Comparison of ENCODE assay signal across 22 cellular contexts in genomic region chr1:175511496-175511895, GRCh38.
A peak's percentile ranks its signal among the peaks of the same experiment; 100 is the strongest.
DNase-seq lines count a peak whose midpoint lies in the region; ATAC-seq lines count a peak whose summit lies in the region.
"Had no signal": no experiment of that assay in that cellular context is flagged by ENCODE, and none has a peak within 500 bp of the region (broad histone marks: within the 10 kb centered on the region; RNA-seq: fewer than 3 reads in every experiment).

No MANE protein-coding gene starts in this region.

- H3K4me1 Mint-ChIP-seq in memory B cell: peaks cover 23% of the 10 kb centered on the region
- no peaks in the 10 kb centered on the region for H3K4me1 Mint-ChIP-seq in activated CD4-positive, alpha-beta memory T cell treated with anti-CD3 and anti-CD28 coated beads for 36 hours (ENCODE audit: low read depth)
- H3K4me1 Mint-ChIP-seq: H9, mesothelial cell of epicardium had no signal

- ATAC-seq in HG03432 (IDR thresholded peaks at IDR 0.05; ENCODE audit: unreplicated experiment): peak; percentile 43
- ATAC-seq in memory B cell (ENCODE audit: low read depth): peak; percentile 60
- no peak for ATAC-seq in Right ventricle myocardium inferior
- ATAC-seq in HG03521 (IDR thresholded peaks at IDR 0.05; ENCODE audit: unreplicated experiment): no peak
- ATAC-seq: A549; esophagus mucosa; natural killer cell treated with Interleukin-12 subunit alpha and Interleukin-12 subunit beta and Interleukin-15 and Interleukin-18, amount 100 ng/mL, for 72 hours had no signal

- H3K4me3 Mint-ChIP-seq in memory B cell: no peak overlapping the region
- no peak overlapping the region for H3K4me3 Mint-ChIP-seq in activated CD4-positive, alpha-beta memory T cell treated with anti-CD3 and anti-CD28 coated beads for 36 hours
- H3K4me3 Mint-ChIP-seq: H9; mesothelial cell of epicardium; natural killer cell treated with Interleukin-12 subunit alpha and Interleukin-12 subunit beta and Interleukin-15 and Interleukin-18, amount 100 ng/mL, for 72 hours; T-helper 1 cell treated with Interleukin-12 subunit alpha and Interleukin-12 subunit beta and Interleukin-4 antibody, amounts not matched to agents 30 μg/mL and 1 μg/mL, for 36 hours had no signal

- CTCF ChIA-PET in activated CD4-positive, alpha-beta memory T cell treated with anti-CD3 and anti-CD28 coated beads for 36 hours (lab: Charles Lee): no interaction called here

- DNase-seq in Daoy (ENCODE audit: low read depth) (peak; percentile 38), SKM-1 (lab: John Stamatoyannopoulos, UW; ENCODE audit: unreplicated experiment) (peak; percentile 53), memory B cell (ENCODE audit: low spot score in 2 of 2) (no peak), Right ventricle myocardium inferior (ENCODE audit: missing footprints) (no peak), NCI-H1105 treated with DMSO at 0.1 percent for 48 hours (lab: John Stamatoyannopoulos, UW) (no peak)
- DNase-seq in activated CD4-positive, alpha-beta memory T cell treated with anti-CD3 and anti-CD28 coated beads for 36 hours: no peak
- DNase-seq: activated CD4-positive, alpha-beta T cell treated with anti-CD3 and anti-CD28 coated beads, Interleukin-2, amount 50 U/mL, for 1 hour; activated CD8-positive, alpha-beta memory T cell treated with anti-CD3 and anti-CD28 coated beads, Interleukin-2, amount 50 U/mL, for 48 hours; activated gamma-delta T cell treated with Interleukin-2 at 50 U/mL for 16 hours; Calu3; H9; NCI-H1694 treated with DMSO at 0.1 percent for 48 hours; NCI-H69; SHP77 treated with DMSO at 0.1 percent for 48 hours; sigmoid colon had no signal

- intact Hi-C loops in Right ventricle myocardium inferior (cut with DNase I): no loop called here
- intact Hi-C loops in activated CD4-positive, alpha-beta memory T cell treated with anti-CD3 and anti-CD28 coated beads for 36 hours (cut with micrococcal nuclease): no loop called here

- peaks cover 1% of the 10 kb centered on the region for H3K9me3 Mint-ChIP-seq in memory B cell
- H3K9me3 Mint-ChIP-seq in activated CD4-positive, alpha-beta memory T cell treated with anti-CD3 and anti-CD28 coated beads for 36 hours: no peaks in the 10 kb centered on the region
- H3K9me3 Mint-ChIP-seq: H9; mesothelial cell of epicardium; natural killer cell treated with Interleukin-12 subunit alpha and Interleukin-12 subunit beta and Interleukin-15 and Interleukin-18, amount 100 ng/mL, for 72 hours; T-helper 1 cell treated with Interleukin-12 subunit alpha and Interleukin-12 subunit beta and Interleukin-4 antibody, amounts not matched to agents 30 μg/mL and 1 μg/mL, for 36 hours had no signal

- no peaks in the 10 kb centered on the region for H3K27me3 Mint-ChIP-seq in memory B cell
- H3K27me3 Mint-ChIP-seq in activated CD4-positive, alpha-beta memory T cell treated with anti-CD3 and anti-CD28 coated beads for 36 hours: peaks cover 30% of the 10 kb centered on the region

- peaks cover 22% of the 10 kb centered on the region for H3K36me3 Mint-ChIP-seq in memory B cell
- H3K36me3 Mint-ChIP-seq in activated CD4-positive, alpha-beta memory T cell treated with anti-CD3 and anti-CD28 coated beads for 36 hours: no peaks in the 10 kb centered on the region
- H3K36me3 Mint-ChIP-seq: mesothelial cell of epicardium had no signal

- no peak overlapping the region for H3K27ac Mint-ChIP-seq in memory B cell
- no peak overlapping the region for H3K27ac Mint-ChIP-seq in activated CD4-positive, alpha-beta memory T cell treated with anti-CD3 and anti-CD28 coated beads for 36 hours
- H3K27ac Mint-ChIP-seq: H9; mesothelial cell of epicardium; T-helper 1 cell treated with Interleukin-12 subunit alpha and Interleukin-12 subunit beta and Interleukin-4 antibody, amounts not matched to agents 30 μg/mL and 1 μg/mL, for 36 hours had no signal

- POLR2A ChIA-PET in activated CD4-positive, alpha-beta memory T cell treated with anti-CD3 and anti-CD28 coated beads for 36 hours (lab: Charles Lee): no interaction called here

Comparison
In these comparisons a context has a peak if more than half of its experiments do, and no peak if none do; other contexts are left out.
1. DNase-seq: peak in Daoy (single experiment) and SKM-1 (single experiment); none in memory B cell (0 of 2), Right ventricle myocardium inferior (single experiment), activated CD4-positive, alpha-beta memory T cell treated with anti-CD3 and anti-CD28 coated beads for 36 hours (single experiment) and NCI-H1105 treated with DMSO at 0.1 percent for 48 hours (single experiment).
2. ATAC-seq: peak in HG03432 (single experiment) and memory B cell (single experiment); none in Right ventricle myocardium inferior (single experiment) and HG03521 (single experiment).